8 cellular contexts compared by ENCODE assay signal in the genomic region with DNA sequence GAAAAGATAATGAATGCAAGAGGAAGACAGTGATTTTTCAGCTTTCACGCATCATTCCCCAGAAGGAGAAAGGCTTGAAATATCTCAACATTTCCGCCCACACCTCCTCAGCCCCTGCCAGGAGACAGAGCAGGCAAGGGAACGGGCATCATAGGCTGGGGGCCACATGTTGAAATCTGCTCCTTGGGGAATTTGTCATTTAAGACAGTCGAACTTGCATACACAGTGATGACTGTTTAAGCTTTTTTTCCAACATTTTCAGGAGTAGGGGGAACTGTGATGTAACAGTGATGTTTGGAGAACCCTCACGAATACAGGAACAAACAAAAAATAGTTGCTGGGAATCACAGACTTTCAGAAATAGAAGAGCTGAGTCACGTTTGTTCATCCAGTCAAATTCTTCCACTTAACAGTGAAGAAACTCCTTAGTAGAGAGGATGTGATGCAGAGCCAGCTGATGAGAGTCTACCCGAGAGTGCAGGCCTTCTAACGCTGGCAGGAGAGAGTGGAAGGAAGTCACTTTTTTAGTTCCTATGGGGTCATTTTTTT.
A peak's percentile ranks its signal among the peaks of the same experiment; 100 is the strongest.
DNase-seq lines count a peak whose midpoint lies in the region; ATAC-seq and TF ChIP-seq lines count a peak whose summit lies in the region.

No MANE protein-coding gene starts in this region.

- DNase-seq in AG09319 (ENCODE audit: extremely low read depth, low read depth) (peak; percentile 78), PC-9 (no peak), non-pigmented ciliary epithelial cell (ENCODE audit: low read depth) (peak; percentile 78), iPS-NIHi7 (ENCODE audit: extremely low spot score) (no peak)

- H3K9me2 ChIP-seq in PC-9 (ENCODE audit: insufficient read depth): no peaks in the 10 kb centered on the region

- H3K4me1 ChIP-seq in PC-9 (replicated peaks; ENCODE audit: insufficient read depth): no peaks in the 10 kb centered on the region

- no peaks in the 10 kb centered on the region for H3K9me3 ChIP-seq in PC-9 (ENCODE audit: insufficient read depth, low read depth)

- peak overlapping the region; percentile 43 for H3K27ac ChIP-seq in PC-9

- no TSS peak for BruUV-seq in PC-9 (replicated peaks; lab: Mats Ljungman, UMichigan)

- no peaks in the 10 kb centered on the region for H4K20me1 ChIP-seq in PC-9 (ENCODE audit: insufficient read depth)

- peaks cover 13% of the 10 kb centered on the region; the same call in 1 of the 2 replicates for H3F3A ChIP-seq in PC-9 (ENCODE audit: insufficient read depth, low read depth)

- peaks cover 16% of the 10 kb centered on the region for H3K36me3 ChIP-seq in PC-9 (ENCODE audit: low read depth)

- no peak overlapping the region for H2AFZ ChIP-seq in PC-9

- peak; percentile 39 for ATAC-seq in esophagus mucosa
- no peak for ATAC-seq in HG02981 (IDR thresholded peaks at IDR 0.05; ENCODE audit: unreplicated experiment)
- no peak for ATAC-seq in HG03571 (IDR thresholded peaks at IDR 0.05; ENCODE audit: unreplicated experiment)
- ATAC-seq in GM21737 (IDR thresholded peaks at IDR 0.05; ENCODE audit: unreplicated experiment): no peak

- TF ChIP-seq CTCF in AG09319 (IDR thresholded peaks at IDR 0.05; ENCODE audit: low read depth, low read length) (no peak), PC-9 (conservative IDR thresholded peaks at IDR 0.05) (no peak)

- CTCF ChIA-PET in PC-9 (lab: Charles Lee): no interaction called here

- POLR2A ChIA-PET in PC-9 (lab: Charles Lee; ENCODE audit: unreplicated experiment): no interaction called here

- no peaks in the 10 kb centered on the region for H3K79me2 ChIP-seq in PC-9 (ENCODE audit: low read depth)

- no peaks in the 10 kb centered on the region for H3K27me3 ChIP-seq in PC-9 (ENCODE audit: insufficient read depth, low read depth)

- no peak overlapping the region for H3K4me2 ChIP-seq in PC-9

- H3K4me3 ChIP-seq in PC-9: no peak overlapping the region

- intact Hi-C loops in PC-9 (cut with micrococcal nuclease; ENCODE audit: unreplicated experiment): no loop called here

Comparison
In these comparisons a context has a peak if more than half of its experiments do, and no peak if none do; other contexts are left out.
1. DNase-seq: peak in AG09319 (single experiment) and non-pigmented ciliary epithelial cell (single experiment); none in PC-9 (0 of 2) and iPS-NIHi7 (single experiment).